12 cellular contexts compared by ENCODE assay signal in the genomic region with DNA sequence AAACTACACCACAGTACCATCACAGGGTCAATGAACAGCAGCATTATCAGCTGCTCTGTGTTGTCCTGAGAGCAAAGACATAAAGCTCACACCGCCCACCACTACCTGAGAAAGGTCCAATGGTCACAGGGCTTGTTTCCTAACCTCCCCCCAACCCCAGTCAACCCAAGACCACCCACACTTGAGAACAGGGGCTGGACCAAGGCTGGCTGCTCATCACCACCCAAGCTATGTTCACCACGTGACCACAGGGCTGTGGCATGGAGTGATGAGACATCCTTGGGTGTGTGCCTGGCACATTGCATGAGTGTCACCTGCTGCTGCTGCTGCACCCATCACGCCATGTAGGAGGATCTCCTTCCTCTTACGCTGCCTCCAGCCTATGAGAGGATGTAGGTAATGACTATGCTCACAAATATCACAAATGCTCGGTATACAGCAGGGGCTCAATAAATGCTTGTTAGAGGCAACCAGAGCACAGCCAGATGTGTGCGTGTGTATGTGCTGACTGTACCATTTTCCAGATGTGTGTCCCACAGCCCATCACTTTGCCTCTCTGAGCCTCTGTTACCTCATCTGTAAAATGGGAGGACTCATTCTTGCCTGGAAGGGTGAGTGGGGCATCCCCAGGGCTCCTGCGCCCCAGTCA. TPM values are rescaled to one million over a fixed set of nuclear protein-coding genes. Genes with fewer than 3 reads are reported as not detected.
A peak's percentile ranks its signal among the peaks of the same experiment; 100 is the strongest.
DNase-seq lines count a peak whose midpoint lies in the region; ATAC-seq, FAIRE-seq and TF ChIP-seq lines count a peak whose summit lies in the region.
"Had no signal": no experiment of that assay in that cellular context is flagged by ENCODE, and none has a peak within 500 bp of the region (broad histone marks: within the 10 kb centered on the region; RNA-seq: fewer than 3 reads in every experiment).

No MANE protein-coding gene starts in this region.

- peaks cover 0 to 5% (median 0%) of the 10 kb centered on the region in 11 donors for H3K9me3 Mint-ChIP-seq in naive thymus-derived CD4-positive, alpha-beta T cell
- peaks cover 4% of the 10 kb centered on the region for H3K9me3 Mint-ChIP-seq in mesothelial cell of epicardium
- no peaks in the 10 kb centered on the region for H3K9me3 Mint-ChIP-seq in GM23338

- H3K27me3 ChIP-seq in Peyer's patch (no peaks in the 10 kb centered on the region), GM23338 (ENCODE audit: insufficient read depth) (no peaks in the 10 kb centered on the region), SJCRH30 (no peaks in the 10 kb centered on the region)
- no peaks in the 10 kb centered on the region for H3K27me3 ChIP-seq in naive thymus-derived CD4-positive, alpha-beta T cell (ENCODE audit: control insufficient read depth in 2 of 2, insufficient read depth in 2 of 2, low read length in 2 of 2)
- H3K27me3 ChIP-seq: right atrium auricular region, testis had no signal

- FAIRE-seq in GM12892 (lab: Jason Lieb, UNC), result peak; percentile 91

- peaks cover 0 to 5% (median 0%) of the 10 kb centered on the region in 7 donors for H3K4me1 Mint-ChIP-seq in naive thymus-derived CD4-positive, alpha-beta T cell
- H3K4me1 Mint-ChIP-seq in mesothelial cell of epicardium (no peaks in the 10 kb centered on the region), GM23338 (peaks cover 11% of the 10 kb centered on the region)

- peak overlapping the region in 3 of 4 donors; percentile 52 to 67 (median 66) for H3K27ac ChIP-seq in Peyer's patch
- H3K27ac ChIP-seq in naive thymus-derived CD4-positive, alpha-beta T cell (ENCODE audit: low read depth, low read length), result no peak overlapping the region
- no peak overlapping the region for H3K27ac ChIP-seq in GM23338 (ENCODE audit: low read depth)
- no peak overlapping the region for H3K27ac ChIP-seq in SJCRH30
- H3K27ac ChIP-seq: right atrium auricular region, testis had no signal

- H3K4me1 ChIP-seq in Peyer's patch (peaks cover 0 to 27% (median 3%) of the 10 kb centered on the region in 4 donors), GM23338 (ENCODE audit: insufficient read depth) (peaks cover 5% of the 10 kb centered on the region), SJCRH30 (no peaks in the 10 kb centered on the region)
- H3K4me1 ChIP-seq in naive thymus-derived CD4-positive, alpha-beta T cell (ENCODE audit: control insufficient read depth in 2 of 2, insufficient read depth in 2 of 2, low read length in 2 of 2), result no peaks in the 10 kb centered on the region
- H3K4me1 ChIP-seq: testis had no signal

- H3K9me2 ChIP-seq in GM23338 (ENCODE audit: insufficient read depth), result no peaks in the 10 kb centered on the region

- DNase-seq in GM12892 (ENCODE audit: insufficient read length) (no peak), Peyer's patch (peak in 2 of 3 donors; percentile 72 to 73), mesothelial cell of epicardium (ENCODE audit: low spot score in 2 of 2, unreplicated experiment in 2 of 2) (no peak), GM23338 (ENCODE audit: low spot score) (no peak), AG20443 (ENCODE audit: low spot score) (no peak), SJCRH30 (no peak)
- DNase-seq in naive thymus-derived CD4-positive, alpha-beta T cell, result no peak
- DNase-seq: activated CD4-positive, alpha-beta T cell treated with anti-CD3 and anti-CD28 coated beads, Interleukin-2, amount 50 U/mL, for 4 hours; NCI-H2029; testis had no signal

- POLR2A ChIA-PET in naive thymus-derived CD4-positive, alpha-beta T cell (lab: Charles Lee), result no interaction called here

- H4K20me1 ChIP-seq in GM23338 (replicated peaks; ENCODE audit: insufficient read depth), result no peaks in the 10 kb centered on the region

- no peak for TF ChIP-seq CTCF in Peyer's patch (IDR thresholded peaks at IDR 0.05)
- TF ChIP-seq CTCF in mesothelial cell of epicardium (IDR thresholded peaks at IDR 0.05; ENCODE audit: unreplicated experiment), result no peak
- no peak for TF ChIP-seq CTCF in GM23338 (conservative IDR thresholded peaks at IDR 0.05; ENCODE audit: low read depth in 2 of 2)

- H3K36me3 Mint-ChIP-seq in naive thymus-derived CD4-positive, alpha-beta T cell, result no peaks in the 10 kb centered on the region
- no peaks in the 10 kb centered on the region for H3K36me3 Mint-ChIP-seq in mesothelial cell of epicardium
- H3K36me3 Mint-ChIP-seq in GM23338 (ENCODE audit: low read depth), result no peaks in the 10 kb centered on the region

- CTCF ChIA-PET in naive thymus-derived CD4-positive, alpha-beta T cell (lab: Charles Lee), result no interaction called here

- no peak overlapping the region for H3K4me3 Mint-ChIP-seq in naive thymus-derived CD4-positive, alpha-beta T cell
- no peak overlapping the region for H3K4me3 Mint-ChIP-seq in mesothelial cell of epicardium
- H3K4me3 Mint-ChIP-seq in GM23338, result no peak overlapping the region

- H3K4me2 ChIP-seq in GM23338, result no peak overlapping the region

- H3K79me2 ChIP-seq in GM23338 (replicated peaks; ENCODE audit: insufficient read depth), result no peaks in the 10 kb centered on the region

- no peaks in the 10 kb centered on the region for H3F3A ChIP-seq in GM23338 (replicated peaks; ENCODE audit: low read depth)

- TF ChIP-seq POLR2A in GM12892 (IDR thresholded peaks at IDR 0.05; ENCODE audit: low read depth, low read length), result no peak
- TF ChIP-seq POLR2A in Peyer's patch (IDR thresholded peaks at IDR 0.05), result no peak

- no peak overlapping the region for H3K27ac Mint-ChIP-seq in naive thymus-derived CD4-positive, alpha-beta T cell
- H3K27ac Mint-ChIP-seq in mesothelial cell of epicardium (no peak overlapping the region), GM23338 (no peak overlapping the region; the same call in 1 of the 2 replicates)

- no peaks in the 10 kb centered on the region for H3K36me3 ChIP-seq in Peyer's patch
- H3K36me3 ChIP-seq in naive thymus-derived CD4-positive, alpha-beta T cell (ENCODE audit: control insufficient read depth in 2 of 3, insufficient read depth in 3 of 3, low read length in 3 of 3), result no peaks in the 10 kb centered on the region
- H3K36me3 ChIP-seq in GM23338 (ENCODE audit: insufficient read depth), result no peaks in the 10 kb centered on the region
- no peaks in the 10 kb centered on the region for H3K36me3 ChIP-seq in SJCRH30
- H3K36me3 ChIP-seq: right atrium auricular region had no signal

- intact Hi-C loops in naive thymus-derived CD4-positive, alpha-beta T cell (cut with micrococcal nuclease), result no loop called here

- no peak overlapping the region for H2AFZ ChIP-seq in GM23338

- no peaks in the 10 kb centered on the region for H3K9me3 ChIP-seq in Peyer's patch
- H3K9me3 ChIP-seq in naive thymus-derived CD4-positive, alpha-beta T cell (ENCODE audit: control insufficient read depth in 2 of 3, low read length in 3 of 3), result no peaks in the 10 kb centered on the region
- no peaks in the 10 kb centered on the region for H3K9me3 ChIP-seq in SJCRH30 (replicated peaks)
- H3K9me3 ChIP-seq: right atrium auricular region, testis had no signal

- ATAC-seq in GM21529 (IDR thresholded peaks at IDR 0.05; ENCODE audit: unreplicated experiment) (peak; percentile 49), GM23338 (no peak)
- ATAC-seq in naive thymus-derived CD4-positive, alpha-beta T cell, result peak; percentile 68

- peaks cover 12 to 45% (median 18%) of the 10 kb centered on the region in 5 donors for H3K27me3 Mint-ChIP-seq in naive thymus-derived CD4-positive, alpha-beta T cell
- peaks cover 9% of the 10 kb centered on the region for H3K27me3 Mint-ChIP-seq in mesothelial cell of epicardium (ENCODE audit: low read depth)
- H3K27me3 Mint-ChIP-seq in GM23338 (ENCODE audit: insufficient read depth, low read depth, poor library complexity), result peaks cover 12% of the 10 kb centered on the region

- H3K4me3 ChIP-seq in Peyer's patch (no peak overlapping the region), GM23338 (no peak overlapping the region), SJCRH30 (no peak overlapping the region)
- no peak overlapping the region for H3K4me3 ChIP-seq in naive thymus-derived CD4-positive, alpha-beta T cell (ENCODE audit: low read length)
- H3K4me3 ChIP-seq: right atrium auricular region, testis had no signal

TF ChIP-seq in GM23338, 12 proteins besides CTCF, POLR2A, EP300 and RAD21 (continues in another document):
- TF ChIP-seq ZNF114 (CRISPR knock-in tag; IDR thresholded peaks at IDR 0.05), result no peak
- no peak for TF ChIP-seq POLR2AphosphoS5 (IDR thresholded peaks at IDR 0.05; ENCODE audit: low read depth)
- no peak for TF ChIP-seq EZH2 (IDR thresholded peaks at IDR 0.05; ENCODE audit: low read depth, unreplicated experiment)
- TF ChIP-seq JUNB (IDR thresholded peaks at IDR 0.05; ENCODE audit: unreplicated experiment), result no peak
- TF ChIP-seq NANOG (IDR thresholded peaks at IDR 0.05; ENCODE audit: borderline replicate concordance), result no peak
- no peak for TF ChIP-seq ZNF331 (CRISPR knock-in tag; IDR thresholded peaks at IDR 0.05; ENCODE audit: low read depth)

RNA-seq across cellular contexts. Expression of gene SIRPA, which starts 23.3 kb away (rescaled TPM):
- polyA plus RNA-seq in GM12892 (2012; ENCODE audit: missing spikeins), result 4.3 TPM
- total RNA-seq in Peyer's patch (10 to 100 TPM; 18.2 to 38.2 (median 26.3) TPM), mesothelial cell of epicardium (6.1 to 6.8 TPM (median 6.4 TPM) in 3 replicates)
- 10 to 100 TPM in 1 of 5 experiments, 1 to 10 TPM in 3, not detected in 1; 1.7 to 42.9 (median 3.6) TPM for total RNA-seq in naive thymus-derived CD4-positive, alpha-beta T cell
- polyA plus RNA-seq in naive thymus-derived CD4-positive, alpha-beta T cell, result not detected
- total RNA-seq in GM23338 (2014; rRNA removed; shearing (Covaris generic)), result 2.9 and 4.2 TPM in 2 replicates
- 1.2 and 1.5 TPM in 2 replicates for polyA plus RNA-seq in GM23338 (2016; fragmentation: Nextera tagmentation; extraction: Ambion mirVana)
- 0.93 and 1.4 TPM in 2 replicates for total RNA-seq in SJCRH30 (2014; rRNA removed; shearing (Covaris generic))

Comparison
In these comparisons a context has a peak if more than half of its experiments do, and no peak if none do; other contexts are left out.
1. DNase-seq: peak in Peyer's patch (2 of 3); none in GM12892 (single experiment), naive thymus-derived CD4-positive, alpha-beta T cell (0 of 9), mesothelial cell of epicardium (0 of 2), GM23338 (single experiment), AG20443 (single experiment) and SJCRH30 (0 of 2).
2. H3K27ac ChIP-seq: peak in Peyer's patch (3 of 4); none in naive thymus-derived CD4-positive, alpha-beta T cell (single experiment), GM23338 (single experiment) and SJCRH30 (single experiment).